In genomic region chr6:17865243-17865642, GRCh38 we compare ENCODE assay signal across 9 cellular contexts.
A peak's percentile ranks its signal among the peaks of the same experiment; 100 is the strongest.
DNase-seq lines count a peak whose midpoint lies in the region; ATAC-seq, FAIRE-seq and TF ChIP-seq lines count a peak whose summit lies in the region.
"Had no signal": no experiment of that assay in that cellular context is flagged by ENCODE, and none has a peak within 500 bp of the region (broad histone marks: within the 10 kb centered on the region; RNA-seq: fewer than 3 reads in every experiment).

No MANE protein-coding gene starts in this region.

- no peak for FAIRE-seq in K562 (lab: Jason Lieb, UNC)

- peaks cover 8% of the 10 kb centered on the region; the same call in 1 of the 3 replicates for H3K36me3 ChIP-seq in K562 (ENCODE audit: control insufficient read depth, insufficient read depth, low read length)
- no peaks in the 10 kb centered on the region for H3K36me3 ChIP-seq in transverse colon
- H3K36me3 ChIP-seq in spleen: no peaks in the 10 kb centered on the region

- POLR2A ChIA-PET in K562 (lab: Yijun Ruan, JAX): interaction anchor here (0.6 to 1.3 kb wide), 4 partner anchors 10 to 370 kb away, joined by 3 to 5 read pairs (median 4); no protein-coding TSS in a partner anchor

- H3K4me2 ChIP-seq in K562 (ENCODE audit: insufficient read depth, low read length): no peak overlapping the region

- CTCF ChIA-PET in K562 (lab: Yijun Ruan, JAX; ENCODE audit: low intra/inter-chr PET ratio): no interaction called here

- no peaks in the 10 kb centered on the region; the same call in 2 of the 3 replicates for H3K79me2 ChIP-seq in K562 (ENCODE audit: control insufficient read depth, insufficient read depth, low read length)

- H3K4me3 ChIP-seq in K562 (no peak overlapping the region), transverse colon (no peak overlapping the region), spleen (no peak overlapping the region)

- TF ChIP-seq RAD21 in K562 (CRISPR knock-in tag; conservative IDR thresholded peaks at IDR 0.05 in 1 of 2, IDR thresholded peaks at IDR 0.05 in 1 of 2): no peak

- H3K27me3 Mint-ChIP-seq in endothelial cell (ENCODE audit: unreplicated experiment): peaks cover 2% of the 10 kb centered on the region

- no peak for TF ChIP-seq CTCF in K562 (IDR thresholded peaks at IDR 0.05 in 2 of 3, conservative IDR thresholded peaks at IDR 0.05 in 1 of 3; ENCODE audit: insufficient read depth in 2 of 3, low read depth in 1 of 3, low read length in 3 of 3)
- TF ChIP-seq CTCF in transverse colon (IDR thresholded peaks at IDR 0.05): no peak
- TF ChIP-seq CTCF in spleen (IDR thresholded peaks at IDR 0.05 in 8 of 11, conservative IDR thresholded peaks at IDR 0.05 in 3 of 11): no peak
- TF ChIP-seq CTCF in endothelial cell (IDR thresholded peaks at IDR 0.05; ENCODE audit: unreplicated experiment): no peak

- TF ChIP-seq EP300 in K562 (IDR thresholded peaks at IDR 0.05; ENCODE audit: low read length) (no peak), transverse colon (IDR thresholded peaks at IDR 0.05; ENCODE audit: low read depth) (no peak)

- no peaks in the 10 kb centered on the region for H3K9me3 ChIP-seq in K562 (replicated peaks; ENCODE audit: control insufficient read depth, insufficient read depth, low read depth, low read length)
- no peaks in the 10 kb centered on the region for H3K9me3 ChIP-seq in transverse colon
- H3K9me3 ChIP-seq in spleen: no peaks in the 10 kb centered on the region

- H3K4me1 ChIP-seq in K562 (replicated peaks in 1 of 2; ENCODE audit: control insufficient read depth in 2 of 2, insufficient read depth in 2 of 2, low read length in 2 of 2): peaks cover 17 to 50% of the 10 kb centered on the region in 2 experiments
- H3K4me1 ChIP-seq in transverse colon: peaks cover 24 to 67% (median 31%) of the 10 kb centered on the region in 4 donors
- peaks cover 0 to 20% (median 9%) of the 10 kb centered on the region in 6 donors for H3K4me1 ChIP-seq in spleen

- H3K27me3 ChIP-seq in K562 (ENCODE audit: control insufficient read depth in 2 of 2, insufficient read depth in 2 of 2, low read length in 2 of 2): no peaks in the 10 kb centered on the region
- H3K27me3 ChIP-seq in transverse colon: no peaks in the 10 kb centered on the region
- no peaks in the 10 kb centered on the region for H3K27me3 ChIP-seq in spleen (replicated peaks in 1 of 7)

- no peak overlapping the region for H3K27ac ChIP-seq in K562 (ENCODE audit: extremely low read depth, low read depth, low read length)
- peak overlapping the region; percentile 66 to 78 (median 72) for H3K27ac ChIP-seq in transverse colon
- H3K27ac ChIP-seq in spleen: no peak overlapping the region

- H3K4me3 Mint-ChIP-seq in endothelial cell (ENCODE audit: unreplicated experiment): no peak overlapping the region
- H3K4me3 Mint-ChIP-seq: activated naive CD8-positive, alpha-beta T cell; T-helper 1 cell treated with Interleukin-12 subunit alpha and Interleukin-12 subunit beta and Interleukin-4 antibody, amounts not matched to agents 30 μg/mL and 1 μg/mL, for 36 hours had no signal

- peaks cover 28% of the 10 kb centered on the region for H3K36me3 Mint-ChIP-seq in endothelial cell (ENCODE audit: low read depth, unreplicated experiment)
- H3K36me3 Mint-ChIP-seq: activated naive CD8-positive, alpha-beta T cell had no signal

- H4K20me1 ChIP-seq in K562 (replicated peaks; ENCODE audit: control insufficient read depth, insufficient read depth, low read length): no peaks in the 10 kb centered on the region

- H3K4me1 Mint-ChIP-seq in endothelial cell (ENCODE audit: unreplicated experiment): peaks cover 23% of the 10 kb centered on the region

- intact Hi-C loops in K562 (cut with micrococcal nuclease): loop anchor here (5.0 kb wide), 1 partner anchor 122 kb away; the partner anchor contains the start of gene KIF13A
- intact Hi-C loops in transverse colon (cut with DNase I; ENCODE audit: low total_unique reads): no loop called here
- intact Hi-C loops in spleen (cut with DNase I; ENCODE audit: low total_unique reads): no loop called here

- ATAC-seq in K562: no peak

- no peaks in the 10 kb centered on the region for H3K9me1 ChIP-seq in K562 (ENCODE audit: control insufficient read depth, insufficient read depth, low read length)

- BruUV-seq in K562 (replicated peaks; lab: Mats Ljungman, UMichigan): no TSS peak

- in situ Hi-C loops in K562 (cut with MboI): no loop called here
- in situ Hi-C loops in transverse colon (cut with MboI; ENCODE audit: low pct_ligation_motif_present in 1 of 4, low pct_unique_long_range_greater_than_20kb in 1 of 4, low sequenced_read_pairs in 3 of 4): no loop called here

- TF ChIP-seq POLR2A in K562 (conservative IDR thresholded peaks at IDR 0.05): no peak
- no peak for TF ChIP-seq POLR2A in transverse colon (IDR thresholded peaks at IDR 0.05)
- no peak for TF ChIP-seq POLR2A in spleen (IDR thresholded peaks at IDR 0.05)

- no peak overlapping the region for H3K9ac ChIP-seq in K562 (ENCODE audit: insufficient read depth in 1 of 2, low read depth in 2 of 2, low read length in 2 of 2)

- WGBS in K562 (ENCODE audit: insufficient coverage, low coverage, missing lambda C conversion rate): 50% methylated on average over 2 of the region's 2 CpGs
- 14 to 41% methylated on average over 1 to 2 of the region's 2 CpGs for WGBS in transverse colon (ENCODE audit: low coverage in 1 of 2), 2 donors
- WGBS in spleen, 5 donors: 88 to 94% (median 88%) methylated on average over 2 of the region's 2 CpGs

- DNase-seq in NCI-H1694 treated with DMSO at 0.1 percent for 48 hours (lab: John Stamatoyannopoulos, UW): peak; percentile 38
- DNase-seq in K562 (ENCODE audit: extremely low read depth in 1 of 4, low spot score in 3 of 4): no peak
- peak; percentile 23 for DNase-seq in left kidney (ENCODE audit: low read depth, low spot score)
- peak; percentile 59 for DNase-seq in transverse colon
- no peak for DNase-seq in spleen
- no peak for DNase-seq in NCI-H187 treated with DMSO at 0.1 percent for 48 hours (lab: John Stamatoyannopoulos, UW)
- no peak for DNase-seq in endothelial cell (ENCODE audit: low spot score)

- H3K27ac Mint-ChIP-seq in endothelial cell (ENCODE audit: unreplicated experiment): no peak overlapping the region
- H3K27ac Mint-ChIP-seq: activated naive CD8-positive, alpha-beta T cell; T-helper 1 cell treated with Interleukin-12 subunit alpha and Interleukin-12 subunit beta and Interleukin-4 antibody, amounts not matched to agents 30 μg/mL and 1 μg/mL, for 36 hours had no signal

- no peak overlapping the region for H2AFZ ChIP-seq in K562 (ENCODE audit: low read depth, low read length)

- H3K9me3 Mint-ChIP-seq in endothelial cell (ENCODE audit: unreplicated experiment): no peaks in the 10 kb centered on the region
- H3K9me3 Mint-ChIP-seq: T-helper 1 cell treated with Interleukin-12 subunit alpha and Interleukin-12 subunit beta and Interleukin-4 antibody, amounts not matched to agents 30 μg/mL and 1 μg/mL, for 36 hours had no signal

TF ChIP-seq in K562, 482 proteins besides CTCF, POLR2A, EP300 and RAD21:
- TF ChIP-seq PKNOX1 (IDR thresholded peaks at IDR 0.05) (peak; percentile 65), USF1 (CRISPR knock-in tag; IDR thresholded peaks at IDR 0.05) (no peak), NFIC (IDR thresholded peaks at IDR 0.05) (peak; percentile 67), KDM1A (IDR thresholded peaks at IDR 0.05) (0 out of 4 replicates have a peak, but pooled peaks of 1 of the 2 experiments have one; percentile 47), MEIS2 (IDR thresholded peaks at IDR 0.05; ENCODE audit: partially characterized antibody) (peak; percentile 1)

Comparison
In these comparisons a context has a peak if more than half of its experiments do, and no peak if none do; other contexts are left out.
1. DNase-seq: peak in NCI-H1694 treated with DMSO at 0.1 percent for 48 hours (single experiment), left kidney (single experiment) and transverse colon (single experiment); none in K562 (0 of 4), spleen (single experiment), NCI-H187 treated with DMSO at 0.1 percent for 48 hours (single experiment) and endothelial cell (single experiment).
2. H3K27ac ChIP-seq: peak in transverse colon (4 of 4); none in K562 (single experiment) and spleen (0 of 8).